11 cellular contexts compared by ENCODE assay signal in genomic region chr22:24593810-24594568, GRCh38. TPM values are rescaled to one million over a fixed set of nuclear protein-coding genes. Genes with fewer than 3 reads are reported as not detected.
DNase-seq lines count a peak whose midpoint lies in the region; ATAC-seq, FAIRE-seq and TF ChIP-seq lines count a peak whose summit lies in the region.
"Had no signal": no experiment of that assay in that cellular context is flagged by ENCODE, and none has a peak within 500 bp of the region (broad histone marks: within the 10 kb centered on the region; RNA-seq: fewer than 3 reads in every experiment).

No MANE protein-coding gene starts in this region.

- no peaks in the 10 kb centered on the region for H3K36me3 Mint-ChIP-seq in Caco-2 (ENCODE audit: insufficient read depth, unreplicated experiment)
- no peaks in the 10 kb centered on the region for H3K36me3 Mint-ChIP-seq in osteocyte (ENCODE audit: unreplicated experiment)
- H3K36me3 Mint-ChIP-seq: activated CD4-positive, alpha-beta memory T cell treated with anti-CD3 and anti-CD28 coated beads for 36 hours had no signal

- no peak for FAIRE-seq in H54 (lab: Jason Lieb, UNC)

- H3K36me3 ChIP-seq in Caco-2 (ENCODE audit: control insufficient read depth, insufficient read depth, low read length): no peaks in the 10 kb centered on the region; the same call in 1 of the 2 replicates
- H3K36me3 ChIP-seq in Karpas-422 (ENCODE audit: insufficient read depth, low read length): no peaks in the 10 kb centered on the region
- peaks cover 0 to 8% (median 6%) of the 10 kb centered on the region in 4 donors for H3K36me3 ChIP-seq in esophagus muscularis mucosa
- H3K36me3 ChIP-seq: HAP-1 had no signal

- H3K9me3 Mint-ChIP-seq in Caco-2 (ENCODE audit: unreplicated experiment) (no peaks in the 10 kb centered on the region), osteocyte (ENCODE audit: unreplicated experiment) (no peaks in the 10 kb centered on the region)
- H3K9me3 Mint-ChIP-seq: activated CD4-positive, alpha-beta memory T cell treated with anti-CD3 and anti-CD28 coated beads for 36 hours had no signal

- no peak for ATAC-seq in HG03135 (IDR thresholded peaks at IDR 0.05; ENCODE audit: unreplicated experiment)

- no peak overlapping the region for H3K9ac ChIP-seq in Karpas-422 (ENCODE audit: low read length)

- POLR2A ChIA-PET in Caco-2 (lab: Charles Lee): no interaction called here

- no peaks in the 10 kb centered on the region; the same call in 1 of the 2 replicates for H4K20me1 ChIP-seq in Karpas-422 (ENCODE audit: insufficient read depth, low read depth, low read length)

- H3K4me1 ChIP-seq in Caco-2: peaks cover 10% of the 10 kb centered on the region
- peaks cover 13% of the 10 kb centered on the region for H3K4me1 ChIP-seq in Karpas-422 (ENCODE audit: low read length)
- peaks cover 10 to 29% (median 21%) of the 10 kb centered on the region in 4 donors for H3K4me1 ChIP-seq in esophagus muscularis mucosa

- no peak overlapping the region for H3K4me3 ChIP-seq in Caco-2 (ENCODE audit: low read depth, low read length)
- H3K4me3 ChIP-seq in Karpas-422 (ENCODE audit: low read length): no peak overlapping the region
- no peak overlapping the region for H3K4me3 ChIP-seq in esophagus muscularis mucosa

- no TSS peak for BruUV-seq in Caco-2 (replicated peaks; lab: Mats Ljungman, UMichigan)

- TF ChIP-seq EP300 in esophagus muscularis mucosa (IDR thresholded peaks at IDR 0.05): no peak

- H3K4me1 Mint-ChIP-seq in Caco-2 (ENCODE audit: low read depth, unreplicated experiment) (no peaks in the 10 kb centered on the region), osteocyte (ENCODE audit: unreplicated experiment) (peaks cover 7% of the 10 kb centered on the region)

- CTCF ChIA-PET in Caco-2 (lab: Charles Lee): interaction anchor here (0.9 kb wide), 1 partner anchor 10 kb away, joined by 3 read pairs; no protein-coding TSS in a partner anchor

- H2AFZ ChIP-seq in Karpas-422 (ENCODE audit: low read length): no peak overlapping the region

- H3K4me3 Mint-ChIP-seq in Caco-2 (ENCODE audit: unreplicated experiment): peak overlapping the region; percentile 86
- H3K4me3 Mint-ChIP-seq in osteocyte (ENCODE audit: unreplicated experiment): peak overlapping the region; percentile 70

- 78% methylated on average over 10 of the region's 16 CpGs for WGBS in esophagus muscularis mucosa

- no peak for TF ChIP-seq CTCF in Caco-2 (IDR thresholded peaks at IDR 0.05; ENCODE audit: insufficient read depth in 1 of 2, low read depth in 1 of 2, low read length in 1 of 2, severe bottlenecking in 1 of 2, unreplicated experiment in 1 of 2)
- TF ChIP-seq CTCF in esophagus muscularis mucosa (IDR thresholded peaks at IDR 0.05): no peak
- TF ChIP-seq CTCF in osteocyte (IDR thresholded peaks at IDR 0.05): no peak

- H3K27me3 ChIP-seq in Caco-2 (replicated peaks; ENCODE audit: control insufficient read depth, insufficient read depth, low read length) (no peaks in the 10 kb centered on the region), Karpas-422 (ENCODE audit: low read length) (no peaks in the 10 kb centered on the region), esophagus muscularis mucosa (no peaks in the 10 kb centered on the region)
- H3K27me3 ChIP-seq: upper lobe of left lung had no signal

- no peak overlapping the region for H3K4me2 ChIP-seq in Karpas-422 (ENCODE audit: low read depth, low read length, poor library complexity, severe bottlenecking)

- no peaks in the 10 kb centered on the region for H3K79me2 ChIP-seq in Karpas-422 (ENCODE audit: low read length)

- H3K9me2 ChIP-seq in Karpas-422 (replicated peaks; ENCODE audit: insufficient read depth, low read length): no peaks in the 10 kb centered on the region

- no peak for TF ChIP-seq POLR2A in esophagus muscularis mucosa (IDR thresholded peaks at IDR 0.05; ENCODE audit: low read depth)
- TF ChIP-seq POLR2A in H54 (IDR thresholded peaks at IDR 0.05; ENCODE audit: low read depth, low read length): no peak

- intact Hi-C loops in Caco-2 (cut with micrococcal nuclease; ENCODE audit: unreplicated experiment): loop anchor here (1.0 kb wide), 2 partner anchors 15 to 39 kb away; partner anchors contain the start of genes GUCD1 and SNRPD3
- intact Hi-C loops in esophagus muscularis mucosa (cut with DNase I): no loop called here

- H3K9me3 ChIP-seq in Caco-2: no peaks in the 10 kb centered on the region
- no peaks in the 10 kb centered on the region for H3K9me3 ChIP-seq in Karpas-422 (ENCODE audit: low read length)
- no peaks in the 10 kb centered on the region for H3K9me3 ChIP-seq in esophagus muscularis mucosa
- H3K9me3 ChIP-seq: HAP-1, upper lobe of left lung had no signal

- H3K27ac Mint-ChIP-seq in Caco-2 (ENCODE audit: unreplicated experiment) (peak overlapping the region; percentile 79), osteocyte (ENCODE audit: unreplicated experiment) (no peak overlapping the region)
- H3K27ac Mint-ChIP-seq: activated CD4-positive, alpha-beta memory T cell treated with anti-CD3 and anti-CD28 coated beads for 36 hours had no signal

- no peak overlapping the region for H3K27ac ChIP-seq in Karpas-422 (ENCODE audit: low read length)
- H3K27ac ChIP-seq in esophagus muscularis mucosa (replicated peaks in 1 of 4): peak overlapping the region; percentile 84 to 88 (median 87)

- DNase-seq in Caco-2: no peak
- peak; percentile 65 for DNase-seq in Karpas-422
- DNase-seq in esophagus muscularis mucosa (ENCODE audit: extremely low spot score): no peak
- DNase-seq in osteocyte (ENCODE audit: extremely low spot score, unreplicated experiment): no peak
- no peak for DNase-seq in H54 (ENCODE audit: insufficient read length, low spot score)
- DNase-seq in SW480 (ENCODE audit: low spot score): no peak
- no peak for DNase-seq in activated effector memory CD4-positive, alpha-beta T cell treated with Interleukin-2 at 50 U/mL for 16 hours
- DNase-seq: activated CD4-positive, alpha-beta memory T cell treated with anti-CD3 and anti-CD28 coated beads for 36 hours had no signal

- no peaks in the 10 kb centered on the region for H3K27me3 Mint-ChIP-seq in Caco-2 (ENCODE audit: insufficient read depth, unreplicated experiment)
- no peaks in the 10 kb centered on the region for H3K27me3 Mint-ChIP-seq in osteocyte (ENCODE audit: unreplicated experiment)

RNA-seq across cellular contexts. Expression of gene LRRC75B, which starts 1.1 kb away (rescaled TPM):
- total RNA-seq in Caco-2 (2022) (18.6 and 20.4 TPM in 2 replicates), esophagus muscularis mucosa (10 to 100 TPM; 11.3 to 22.1 (median 18.1) TPM), osteocyte (10.3 and 11.0 TPM in 2 replicates)
- total RNA-seq in Karpas-422 (2014; rRNA removed; shearing (Covaris generic); ENCODE audit: low replicate concordance): 3.6 and 6.9 TPM in 2 replicates

RNA-seq across cellular contexts. Expression of gene GGT1, which starts 9.0 kb away (rescaled TPM):
- 9.4 and 12.4 TPM in 2 replicates for total RNA-seq in Caco-2 (2022)
- total RNA-seq in Karpas-422 (2014; rRNA removed; shearing (Covaris generic); ENCODE audit: low replicate concordance): 28.6 and 36.4 TPM in 2 replicates
- total RNA-seq in esophagus muscularis mucosa: 1 to 10 TPM; 2.1 to 5.0 (median 3.1) TPM
- total RNA-seq in osteocyte: 1.9 and 2.6 TPM in 2 replicates

RNA-seq across cellular contexts. Expression of gene SNRPD3, which starts 38.2 kb away (rescaled TPM):
- total RNA-seq in Caco-2 (2022) (202 and 217 TPM in 2 replicates), esophagus muscularis mucosa (100 to 1,000 TPM in 1 of 4 donors, 10 to 100 TPM in 3; 63.8 to 110 (median 87.6) TPM), osteocyte (73.3 and 84.9 TPM in 2 replicates)
- total RNA-seq in Karpas-422 (2014; rRNA removed; shearing (Covaris generic); ENCODE audit: low replicate concordance): 217 and 263 TPM in 2 replicates

RNA-seq across cellular contexts. Expression of gene GUCD1, which starts 39.1 kb away (rescaled TPM):
- total RNA-seq in Caco-2 (2022) (120 and 127 TPM in 2 replicates), esophagus muscularis mucosa (100 to 1,000 TPM in 3 of 4 donors, 10 to 100 TPM in 1; 93.4 to 202 (median 160) TPM), osteocyte (79.3 and 81.5 TPM in 2 replicates)
- 116 and 144 TPM in 2 replicates for total RNA-seq in Karpas-422 (2014; rRNA removed; shearing (Covaris generic); ENCODE audit: low replicate concordance)
